In the genomic region with DNA sequence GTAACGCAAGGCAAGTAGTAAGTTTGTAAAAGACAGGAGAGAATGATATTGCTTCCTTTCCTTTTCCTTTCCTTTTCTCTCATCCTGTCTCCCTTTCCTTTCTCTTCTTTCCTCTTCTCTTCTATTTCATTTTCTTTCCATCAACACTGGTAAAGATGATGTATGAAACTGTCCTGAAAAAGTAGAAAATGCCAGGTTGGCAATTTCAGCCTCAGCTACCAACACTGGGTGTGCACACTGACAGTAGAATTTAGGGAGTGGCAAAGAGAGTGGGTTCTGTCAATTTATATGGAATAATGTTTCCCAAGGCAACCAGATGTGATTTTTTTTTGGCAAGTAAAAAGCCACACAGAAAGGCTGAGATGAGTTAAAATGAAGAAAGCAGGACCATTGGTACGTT, we compare ENCODE assay signal across 40 cellular contexts.
"Had no signal": no experiment of that assay in that cellular context is flagged by ENCODE, and none has a peak within 500 bp of the region (broad histone marks: within the 10 kb centered on the region; RNA-seq: fewer than 3 reads in every experiment).

No MANE protein-coding gene starts in this region.

- H3K36me3 Mint-ChIP-seq: activated naive CD4-positive, alpha-beta T cell treated with anti-CD3 and anti-CD28 coated beads, Interleukin-2, amount 10 ng/mL, durations not matched to agents 7 days and 5 days; activated naive CD4-positive, alpha-beta T cell treated with anti-CD3 and anti-CD28 coated beads, Interleukin-2, amount 50 U/mL, for 24 hours; activated naive CD4-positive, alpha-beta T cell treated with anti-CD3 and anti-CD28 coated beads, Interleukin-2, amount 50 U/mL, for 72 hours; activated naive CD8-positive, alpha-beta T cell; activated naive CD8-positive, alpha-beta T cell treated with anti-CD3 and anti-CD28 coated beads for 36 hours; activated naive CD8-positive, alpha-beta T cell treated with anti-CD3 and anti-CD28 coated beads, Interleukin-2, amount 10 ng/mL, durations not matched to agents 7 days and 5 days; brain had no signal

- DNase-seq: activated effector memory CD4-positive, alpha-beta T cell treated with anti-CD3 and anti-CD28 coated beads, Interleukin-2, amount 50 U/mL, for 16 hours; activated effector memory CD4-positive, alpha-beta T cell treated with Interleukin-2 at 50 U/mL for 16 hours; activated gamma-delta T cell; activated gamma-delta T cell treated with Interleukin-2 at 50 U/mL for 16 hours; activated naive CD4-positive, alpha-beta T cell; activated naive CD4-positive, alpha-beta T cell treated with anti-CD3 and anti-CD28 coated beads for 36 hours; activated naive CD4-positive, alpha-beta T cell treated with anti-CD3 and anti-CD28 coated beads, Interleukin-2, amount 10 ng/mL, durations not matched to agents 7 days and 5 days; activated naive CD4-positive, alpha-beta T cell treated with anti-CD3 and anti-CD28 coated beads, Interleukin-2, amount 50 U/mL, for 16 hours; activated naive CD4-positive, alpha-beta T cell treated with Interleukin-2 at 50 U/mL for 16 hours; activated naive CD8-positive, alpha-beta T cell treated with anti-CD3 and anti-CD28 coated beads for 36 hours; activated naive CD8-positive, alpha-beta T cell treated with anti-CD3 and anti-CD28 coated beads, Interleukin-2, amount 10 ng/mL, durations not matched to agents 7 days and 5 days; activated naive CD8-positive, alpha-beta T cell treated with anti-CD3 and anti-CD28 coated beads, Interleukin-2, amount 50 U/mL, for 24 hours; activated T-cell treated with anti-CD3 and anti-CD28 coated beads, Interleukin-2, amount 50 U/mL, for 1 hour; activated T-cell treated with anti-CD3 and anti-CD28 coated beads, Interleukin-2, amount 50 U/mL, for 24 hours; activated T-cell treated with anti-CD3 and anti-CD28 coated beads, Interleukin-2, amount 50 U/mL, for 4 hours; activated T-cell treated with anti-CD3 and anti-CD28 coated beads, Interleukin-2, amount 50 U/mL, for 48 hours; activated T-cell treated with anti-CD3 and anti-CD28 coated beads, Interleukin-2, amount 50 U/mL, for 72 hours; adrenal gland; amniotic stem cell; amygdala; anterior cingulate cortex; aorta; body of pancreas; brain microvascular endothelial cell; caudate nucleus; central memory CD4-positive, alpha-beta T cell; cerebellar nuclear complex had no signal

- FAIRE-seq: astrocyte, bronchial epithelial cell had no signal

- H3K27me3 ChIP-seq: adrenal gland, ascending aorta, body of pancreas, brain microvascular endothelial cell, breast epithelium had no signal

- H3K9me3 ChIP-seq: adrenal gland, ascending aorta, body of pancreas, breast epithelium had no signal

- H3K27me3 Mint-ChIP-seq: activated naive CD4-positive, alpha-beta T cell treated with anti-CD3 and anti-CD28 coated beads, Interleukin-2, amount 10 ng/mL, durations not matched to agents 7 days and 5 days; activated naive CD4-positive, alpha-beta T cell treated with anti-CD3 and anti-CD28 coated beads, Interleukin-2, amount 50 U/mL, for 24 hours; activated naive CD8-positive, alpha-beta T cell; activated naive CD8-positive, alpha-beta T cell treated with anti-CD3 and anti-CD28 coated beads for 36 hours; activated naive CD8-positive, alpha-beta T cell treated with anti-CD3 and anti-CD28 coated beads, Interleukin-2, amount 10 ng/mL, durations not matched to agents 7 days and 5 days; activated naive CD8-positive, alpha-beta T cell treated with anti-CD3 and anti-CD28 coated beads, Interleukin-2, amount 50 U/mL, for 24 hours; activated T-cell treated with anti-CD3 and anti-CD28 coated beads, Interleukin-2, amount 50 U/mL, for 24 hours; activated T-helper 17 cell treated with anti-CD3 and anti-CD28 coated beads, Interleukin-2, amount 50 U/mL, for 72 hours; brain; central memory CD8-positive, alpha-beta T cell had no signal

- H3K4me1 ChIP-seq: adrenal gland, ascending aorta, body of pancreas, breast epithelium had no signal

- H3K4me1 Mint-ChIP-seq: activated naive CD4-positive, alpha-beta T cell treated with anti-CD3 and anti-CD28 coated beads, Interleukin-2, amount 10 ng/mL, durations not matched to agents 7 days and 5 days; activated naive CD4-positive, alpha-beta T cell treated with anti-CD3 and anti-CD28 coated beads, Interleukin-2, amount 50 U/mL, for 24 hours; activated naive CD8-positive, alpha-beta T cell treated with anti-CD3 and anti-CD28 coated beads for 36 hours; activated naive CD8-positive, alpha-beta T cell treated with anti-CD3 and anti-CD28 coated beads, Interleukin-2, amount 10 ng/mL, durations not matched to agents 7 days and 5 days; activated naive CD8-positive, alpha-beta T cell treated with anti-CD3 and anti-CD28 coated beads, Interleukin-2, amount 50 U/mL, for 24 hours; activated T-helper 17 cell treated with anti-CD3 and anti-CD28 coated beads, Interleukin-2, amount 50 U/mL, for 72 hours; central memory CD8-positive, alpha-beta T cell had no signal

- H3K4me3 ChIP-seq: adrenal gland, ascending aorta, body of pancreas, breast epithelium, cardiac muscle cell had no signal

- H3K4me3 Mint-ChIP-seq: activated naive CD4-positive, alpha-beta T cell treated with anti-CD3 and anti-CD28 coated beads for 36 hours; activated naive CD4-positive, alpha-beta T cell treated with anti-CD3 and anti-CD28 coated beads, Interleukin-2, amount 10 ng/mL, durations not matched to agents 7 days and 5 days; activated naive CD4-positive, alpha-beta T cell treated with anti-CD3 and anti-CD28 coated beads, Interleukin-2, amount 50 U/mL, for 24 hours; activated naive CD8-positive, alpha-beta T cell; activated naive CD8-positive, alpha-beta T cell treated with anti-CD3 and anti-CD28 coated beads for 36 hours; activated naive CD8-positive, alpha-beta T cell treated with anti-CD3 and anti-CD28 coated beads, Interleukin-2, amount 10 ng/mL, durations not matched to agents 7 days and 5 days; activated naive CD8-positive, alpha-beta T cell treated with anti-CD3 and anti-CD28 coated beads, Interleukin-2, amount 50 U/mL, for 24 hours; activated T-cell treated with anti-CD3 and anti-CD28 coated beads, Interleukin-2, amount 50 U/mL, for 24 hours; activated T-cell treated with anti-CD3 and anti-CD28 coated beads, Interleukin-2, amount 50 U/mL, for 4 hours; activated T-cell treated with anti-CD3 and anti-CD28 coated beads, Interleukin-2, amount 50 U/mL, for 72 hours; activated T-helper 1 cell treated with anti-CD3 and anti-CD28 coated beads, Interleukin-12 subunit alpha, Interleukin-12 subunit beta, Interleukin-2, Interleukin-4 antibody, amounts not matched to agents 30 ng/mL and 10 ng/mL and 1 ng/mL, durations not matched to agents 14 hours and 24 hours and 36 hours; activated T-helper 17 cell treated with anti-CD3 and anti-CD28 coated beads, Interleukin-2, amount 50 U/mL, for 72 hours; brain; central memory CD8-positive, alpha-beta T cell had no signal

- ATAC-seq: activated naive CD4-positive, alpha-beta T cell treated with anti-CD3 and anti-CD28 coated beads, Interleukin-2, amount 50 U/mL, for 72 hours; activated naive CD8-positive, alpha-beta T cell treated with anti-CD3 and anti-CD28 coated beads, Interleukin-2, amount 50 U/mL, for 24 hours; activated T-cell treated with anti-CD3 and anti-CD28 coated beads, Interleukin-2, amount 50 U/mL, for 4 hours; activated T-cell treated with anti-CD3 and anti-CD28 coated beads, Interleukin-2, amount 50 U/mL, for 72 hours; activated T-helper 17 cell treated with anti-CD3 and anti-CD28 coated beads, Interleukin-2, amount 50 U/mL, for 72 hours; body of pancreas had no signal

- H3K9me3 Mint-ChIP-seq: activated naive CD4-positive, alpha-beta T cell treated with anti-CD3 and anti-CD28 coated beads for 36 hours; activated naive CD4-positive, alpha-beta T cell treated with anti-CD3 and anti-CD28 coated beads, Interleukin-2, amount 10 ng/mL, durations not matched to agents 7 days and 5 days; activated naive CD4-positive, alpha-beta T cell treated with anti-CD3 and anti-CD28 coated beads, Interleukin-2, amount 50 U/mL, for 72 hours; activated naive CD8-positive, alpha-beta T cell treated with anti-CD3 and anti-CD28 coated beads for 36 hours; activated naive CD8-positive, alpha-beta T cell treated with anti-CD3 and anti-CD28 coated beads, Interleukin-2, amount 10 ng/mL, durations not matched to agents 7 days and 5 days; activated naive CD8-positive, alpha-beta T cell treated with anti-CD3 and anti-CD28 coated beads, Interleukin-2, amount 50 U/mL, for 24 hours; activated T-cell treated with anti-CD3 and anti-CD28 coated beads, Interleukin-2, amount 50 U/mL, for 24 hours; activated T-cell treated with anti-CD3 and anti-CD28 coated beads, Interleukin-2, amount 50 U/mL, for 4 hours; activated T-cell treated with anti-CD3 and anti-CD28 coated beads, Interleukin-2, amount 50 U/mL, for 72 hours; activated T-helper 1 cell treated with anti-CD3 and anti-CD28 coated beads, Interleukin-12 subunit alpha, Interleukin-12 subunit beta, Interleukin-2, Interleukin-4 antibody, amounts not matched to agents 30 ng/mL and 10 ng/mL and 1 ng/mL, durations not matched to agents 14 hours and 24 hours and 36 hours; activated T-helper 2 cell treated with anti-CD3 and anti-CD28 coated beads, Interferon-gamma antibody, Interleukin-2, Interleukin-4, amounts not matched to agents 10 μg/mL and 5 μg/mL and 100 μg/mL, durations not matched to agents 14 hours and 24 hours and 36 hours; brain had no signal

- H3K27ac ChIP-seq: adrenal gland, ascending aorta, body of pancreas, brain microvascular endothelial cell, breast epithelium, cardiac muscle cell had no signal

- H3K27ac Mint-ChIP-seq: activated naive CD4-positive, alpha-beta T cell treated with anti-CD3 and anti-CD28 coated beads for 36 hours; activated naive CD4-positive, alpha-beta T cell treated with anti-CD3 and anti-CD28 coated beads, Interleukin-2, amount 10 ng/mL, durations not matched to agents 7 days and 5 days; activated naive CD4-positive, alpha-beta T cell treated with anti-CD3 and anti-CD28 coated beads, Interleukin-2, amount 50 U/mL, for 24 hours; activated naive CD4-positive, alpha-beta T cell treated with anti-CD3 and anti-CD28 coated beads, Interleukin-2, amount 50 U/mL, for 72 hours; activated naive CD8-positive, alpha-beta T cell; activated naive CD8-positive, alpha-beta T cell treated with anti-CD3 and anti-CD28 coated beads for 36 hours; activated naive CD8-positive, alpha-beta T cell treated with anti-CD3 and anti-CD28 coated beads, Interleukin-2, amount 10 ng/mL, durations not matched to agents 7 days and 5 days; activated naive CD8-positive, alpha-beta T cell treated with anti-CD3 and anti-CD28 coated beads, Interleukin-2, amount 50 U/mL, for 24 hours; activated T-cell treated with anti-CD3 and anti-CD28 coated beads, Interleukin-2, amount 50 U/mL, for 24 hours; activated T-cell treated with anti-CD3 and anti-CD28 coated beads, Interleukin-2, amount 50 U/mL, for 72 hours; activated T-helper 1 cell treated with anti-CD3 and anti-CD28 coated beads, Interleukin-12 subunit alpha, Interleukin-12 subunit beta, Interleukin-2, Interleukin-4 antibody, amounts not matched to agents 30 ng/mL and 10 ng/mL and 1 ng/mL, durations not matched to agents 14 hours and 24 hours and 36 hours; activated T-helper 17 cell treated with anti-CD3 and anti-CD28 coated beads, Interleukin-2, amount 50 U/mL, for 72 hours; activated T-helper 2 cell treated with anti-CD3 and anti-CD28 coated beads, Interferon-gamma antibody, Interleukin-2, Interleukin-4, amounts not matched to agents 10 μg/mL and 5 μg/mL and 100 μg/mL, durations not matched to agents 14 hours and 24 hours and 36 hours; brain had no signal

- H3K36me3 ChIP-seq: adrenal gland, ascending aorta, brain microvascular endothelial cell, breast epithelium, cardiac muscle cell had no signal
